In genomic region chr5:95848701-95849100, GRCh38 we compare ENCODE assay signal across 21 cellular contexts.
"Had no signal": no experiment of that assay in that cellular context is flagged by ENCODE, and none has a peak within 500 bp of the region (broad histone marks: within the 10 kb centered on the region; RNA-seq: fewer than 3 reads in every experiment).

No MANE protein-coding gene starts in this region.

- H3K9me3 Mint-ChIP-seq: activated B cell treated with CpG ODN at 0.5 μM for 24 hours; activated CD4-positive, alpha-beta T cell treated with anti-CD3 and anti-CD28 coated beads, Interleukin-2, amount 10 ng/mL, durations not matched to agents 7 days and 5 days; brain; memory B cell; nephron had no signal

- H3K4me3 Mint-ChIP-seq: activated B cell treated with CpG ODN at 0.5 μM for 24 hours; activated CD4-positive, alpha-beta T cell treated with anti-CD3 and anti-CD28 coated beads, Interleukin-2, amount 10 ng/mL, durations not matched to agents 7 days and 5 days; brain; endodermal cell; immature natural killer cell; memory B cell; nephron; T-helper 17 cell had no signal

- DNase-seq: activated B cell treated with CpG ODN at 0.5 μM for 24 hours; activated CD4-positive, alpha-beta T cell treated with anti-CD3 and anti-CD28 coated beads, Interleukin-2, amount 10 ng/mL, durations not matched to agents 7 days and 5 days; activated naive CD4-positive, alpha-beta T cell treated with anti-CD3 and anti-CD28 coated beads, Interleukin-2, amount 50 U/mL, for 16 hours; activated T-cell treated with anti-CD3 and anti-CD28 coated beads, Interleukin-2, amount 50 U/mL, for 1 hour; amniotic stem cell; endodermal cell; erythroblast; foreskin keratinocyte; immature natural killer cell; left colon; occipital lobe; stimulated activated CD4-positive, alpha-beta T cell treated with anti-CD3 and anti-CD28 coated beads, Interleukin-2, amount 100 ng/mL, for 48 hours; stimulated activated naive CD4-positive, alpha-beta T cell treated with Interleukin-2 at 50 U/mL for 16 hours; T-helper 17 cell; upper lobe of right lung had no signal

- H3K4me3 ChIP-seq: prostate gland, suprapubic skin, upper lobe of right lung had no signal

- H3K27ac ChIP-seq: foreskin keratinocyte, prostate gland, suprapubic skin, upper lobe of right lung had no signal

- H3K27ac Mint-ChIP-seq: activated B cell treated with CpG ODN at 0.5 μM for 24 hours; activated CD4-positive, alpha-beta T cell treated with anti-CD3 and anti-CD28 coated beads, Interleukin-2, amount 10 ng/mL, durations not matched to agents 7 days and 5 days; brain; endodermal cell; immature natural killer cell; memory B cell; nephron; T-helper 17 cell had no signal

- H3K27me3 Mint-ChIP-seq: activated B cell treated with CpG ODN at 0.5 μM for 24 hours, memory B cell had no signal

- H3K36me3 ChIP-seq: prostate gland, suprapubic skin, upper lobe of right lung had no signal

- H3K36me3 Mint-ChIP-seq: brain, immature natural killer cell, memory B cell had no signal

- H3K4me1 ChIP-seq: foreskin keratinocyte had no signal

- H3K9me3 ChIP-seq: prostate gland, suprapubic skin, upper lobe of right lung had no signal

- H3K4me1 Mint-ChIP-seq: activated B cell treated with CpG ODN at 0.5 μM for 24 hours, brain, immature natural killer cell, memory B cell, nephron had no signal

- H3K27me3 ChIP-seq: foreskin keratinocyte, suprapubic skin, upper lobe of right lung had no signal

- ATAC-seq: foreskin keratinocyte, left colon, sciatic nerve, T-helper 17 cell, upper lobe of right lung had no signal
